In genomic region chr14:90058876-90059458, GRCh38 we compare ENCODE assay signal across 23 cellular contexts. TPM values are rescaled to one million over a fixed set of nuclear protein-coding genes. Genes with fewer than 3 reads are reported as not detected.
DNase-seq lines count a peak whose midpoint lies in the region; ATAC-seq, FAIRE-seq and TF ChIP-seq lines count a peak whose summit lies in the region.
"Had no signal": no experiment of that assay in that cellular context is flagged by ENCODE, and none has a peak within 500 bp of the region (broad histone marks: within the 10 kb centered on the region; RNA-seq: fewer than 3 reads in every experiment).

No MANE protein-coding gene starts in this region.

- ATAC-seq in GM18520 (IDR thresholded peaks at IDR 0.05; ENCODE audit: unreplicated experiment) = peak; percentile 55
- ATAC-seq in HG02798 (IDR thresholded peaks at IDR 0.05; ENCODE audit: poor library complexity, unreplicated experiment) = no peak
- ATAC-seq: activated T-cell treated with anti-CD3 and anti-CD28 coated beads, Interleukin-2, amount 50 U/mL, for 72 hours; HepG2; lower lobe of right lung had no signal

- CTCF ChIA-PET in CD4-positive, alpha-beta memory T cell (lab: Charles Lee; ENCODE audit: partially characterized antibody) = no interaction called here
- CTCF ChIA-PET in RWPE1 (lab: Yijun Ruan, JAX) = no interaction called here

- H3K27ac ChIP-seq in CD4-positive, alpha-beta memory T cell (ENCODE audit: low read depth, low read length) = no peak overlapping the region
- no peak overlapping the region for H3K27ac ChIP-seq in RWPE1
- H3K27ac ChIP-seq: colonic mucosa, lower lobe of right lung, neutrophil, right atrium auricular region, SJSA1 had no signal

- H3K4me1 ChIP-seq in CD4-positive, alpha-beta memory T cell (ENCODE audit: insufficient read depth, low read length) = peaks cover 23% of the 10 kb centered on the region

- H3K4me3 Mint-ChIP-seq in CD4-positive, alpha-beta memory T cell = peak overlapping the region; percentile 5 to 85 (median 66)
- peak overlapping the region in 4 of 5 donors; percentile 46 to 75 (median 70) for H3K4me3 Mint-ChIP-seq in immature natural killer cell

- no peaks in the 10 kb centered on the region for H3K36me3 ChIP-seq in CD4-positive, alpha-beta memory T cell (ENCODE audit: insufficient read depth, low read length)
- H3K36me3 ChIP-seq: colonic mucosa, lower lobe of right lung, neutrophil, right atrium auricular region, SJSA1 had no signal

- intact Hi-C loops in CD4-positive, alpha-beta memory T cell (cut with micrococcal nuclease) = no loop called here

- peaks cover 14% of the 10 kb centered on the region for H3K27me3 ChIP-seq in CD4-positive, alpha-beta memory T cell (ENCODE audit: insufficient read depth, low read length)

- H3K4me3 ChIP-seq in CD4-positive, alpha-beta memory T cell (ENCODE audit: low read length in 2 of 2) = no peak overlapping the region
- H3K4me3 ChIP-seq: colonic mucosa, lower lobe of right lung, right atrium auricular region, SJSA1 had no signal

- no peaks in the 10 kb centered on the region for H3K36me3 Mint-ChIP-seq in CD4-positive, alpha-beta memory T cell
- peaks cover 0 to 3% (median 0%) of the 10 kb centered on the region in 3 donors for H3K36me3 Mint-ChIP-seq in immature natural killer cell

- H3K27ac Mint-ChIP-seq in CD4-positive, alpha-beta memory T cell = no peak overlapping the region
- no peak overlapping the region for H3K27ac Mint-ChIP-seq in immature natural killer cell
- H3K27ac Mint-ChIP-seq: activated T-cell treated with anti-CD3 and anti-CD28 coated beads, Interleukin-2, amount 50 U/mL, for 72 hours had no signal

- no peaks in the 10 kb centered on the region for H3K9me3 ChIP-seq in CD4-positive, alpha-beta memory T cell (ENCODE audit: control insufficient read depth in 1 of 2, low read length in 2 of 2)
- H3K9me3 ChIP-seq: colonic mucosa, lower lobe of right lung, neutrophil, right atrium auricular region, SJSA1 had no signal

- POLR2A ChIA-PET in CD4-positive, alpha-beta memory T cell (lab: Charles Lee; ENCODE audit: partially characterized antibody) = no interaction called here
- POLR2A ChIA-PET in RWPE1 (lab: Yijun Ruan, JAX; ENCODE audit: low non-redundant PET) = no interaction called here

- FAIRE-seq in D721Med (lab: Jason Lieb, UNC) = no peak
- FAIRE-seq: H54, HepG2 had no signal

- no peak for DNase-seq in CD4-positive, alpha-beta memory T cell
- peak; percentile 9 for DNase-seq in OCI-M1 (lab: John Stamatoyannopoulos, UW)
- DNase-seq in immature natural killer cell = no peak
- no peak for DNase-seq in D721Med (ENCODE audit: insufficient read length, low spot score)
- DNase-seq in RWPE1 (ENCODE audit: low spot score) = no peak
- DNase-seq in NCI-H1105 (lab: John Stamatoyannopoulos, UW) = no peak
- DNase-seq: activated CD4-positive, alpha-beta T cell treated with anti-CD3 and anti-CD28 coated beads, Interleukin-2, amount 50 U/mL, for 1 hour; activated T-cell treated with anti-CD3 and anti-CD28 coated beads, Interleukin-2, amount 50 U/mL, for 72 hours; colonic mucosa; DMS79; lower lobe of right lung; NCI-H1092; NCI-H2171 treated with DMSO at 0.1 percent for 48 hours; stimulated activated CD4-positive, alpha-beta T cell treated with anti-CD3 and anti-CD28 coated beads, Interleukin-2, amount 100 ng/mL, for 24 hours; T1000 had no signal

- TF ChIP-seq CTCF in D721Med (IDR thresholded peaks at IDR 0.05; ENCODE audit: insufficient read depth, missing control alignments) (no peak), RWPE1 (conservative IDR thresholded peaks at IDR 0.05; ENCODE audit: low read depth) (no peak)

- peaks cover 49 to 54% of the 10 kb centered on the region in 2 donors for H3K27me3 Mint-ChIP-seq in CD4-positive, alpha-beta memory T cell
- H3K27me3 Mint-ChIP-seq in immature natural killer cell (ENCODE audit: low read depth in 3 of 3) = peaks cover 10 to 29% (median 26%) of the 10 kb centered on the region in 3 donors

- peaks cover 11 to 23% (median 18%) of the 10 kb centered on the region in 4 donors for H3K4me1 Mint-ChIP-seq in CD4-positive, alpha-beta memory T cell
- H3K4me1 Mint-ChIP-seq in immature natural killer cell = peaks cover 19 to 29% of the 10 kb centered on the region in 2 donors

- H3K9me3 Mint-ChIP-seq in CD4-positive, alpha-beta memory T cell = peaks cover 0 to 5% (median 0%) of the 10 kb centered on the region in 8 donors
- peaks cover 0 to 2% (median 0%) of the 10 kb centered on the region in 6 donors for H3K9me3 Mint-ChIP-seq in immature natural killer cell
- H3K9me3 Mint-ChIP-seq: activated T-cell treated with anti-CD3 and anti-CD28 coated beads, Interleukin-2, amount 50 U/mL, for 72 hours had no signal

RNA-seq across cellular contexts. Expression of gene KCNK13, which starts 2.8 kb away (rescaled TPM):
- under 1 TPM; 0.17 TPM for total RNA-seq in CD4-positive, alpha-beta memory T cell
- polyA plus RNA-seq in CD4-positive, alpha-beta memory T cell = not detected
- polyA plus RNA-seq in immature natural killer cell = under 1 TPM in 1 of 3 donors, not detected in 2; 0.09 TPM
- total RNA-seq: activated T-cell treated with anti-CD3 and anti-CD28 coated beads, Interleukin-2, amount 50 U/mL, for 72 hours; glomerular endothelial cell had no signal
